In genomic region chr10:44930904-44931620, GRCh38 we compare ENCODE assay signal across 23 cellular contexts. TPM values are rescaled to one million over a fixed set of nuclear protein-coding genes. Genes with fewer than 3 reads are reported as not detected.
DNase-seq lines count a peak whose midpoint lies in the region; ATAC-seq and TF ChIP-seq lines count a peak whose summit lies in the region.
"Had no signal": no experiment of that assay in that cellular context is flagged by ENCODE, and none has a peak within 500 bp of the region (broad histone marks: within the 10 kb centered on the region; RNA-seq: fewer than 3 reads in every experiment).

No MANE protein-coding gene starts in this region.

- H3K4me1 Mint-ChIP-seq in H9 (peaks cover 0 to 8% of the 10 kb centered on the region in 2 experiments; a peak in 3 of 4 replicates), type B pancreatic cell (ENCODE audit: unreplicated experiment) (peaks cover 5% of the 10 kb centered on the region)
- H3K4me1 Mint-ChIP-seq: IgD-negative memory B cell had no signal

- H2BK20ac ChIP-seq in H9 (ENCODE audit: low read depth, low read length, poor library complexity, severe bottlenecking), result no peak overlapping the region

- H2BK120ac ChIP-seq in H9 (ENCODE audit: low read depth, low read length, poor library complexity, severe bottlenecking) (no peak overlapping the region), neuronal stem cell (ENCODE audit: low read depth, low read length) (no peak overlapping the region)

- no peak overlapping the region for H3K4me3 ChIP-seq in coronary artery
- no peak overlapping the region for H3K4me3 ChIP-seq in neuronal stem cell (ENCODE audit: low read length in 2 of 2)
- H3K4me3 ChIP-seq: GM23338 had no signal

- no peak overlapping the region for H3K18ac ChIP-seq in H9 (ENCODE audit: insufficient read length, low read depth, low read length)
- H3K18ac ChIP-seq in neuronal stem cell (ENCODE audit: low read length), result no peak overlapping the region

- H3K9me3 Mint-ChIP-seq in H9 (no peaks in the 10 kb centered on the region; a peak in 1 of 5 replicates), type B pancreatic cell (no peaks in the 10 kb centered on the region)
- H3K9me3 Mint-ChIP-seq: IgD-negative memory B cell had no signal

- H4K8ac ChIP-seq in H9 (replicated peaks; ENCODE audit: insufficient read length, low read depth, low read length) (no peak overlapping the region), neuronal stem cell (ENCODE audit: low read depth, low read length) (no peak overlapping the region)

- H3K4ac ChIP-seq in H9 (ENCODE audit: low read depth, low read length) (no peak overlapping the region), neuronal stem cell (ENCODE audit: low read length) (no peak overlapping the region)

- H3K27ac ChIP-seq in H9 (ENCODE audit: insufficient read length, low read depth, low read length) (no peak overlapping the region), coronary artery (no peak overlapping the region), neuronal stem cell (replicated peaks; ENCODE audit: low read length) (no peak overlapping the region)

- H3K9ac ChIP-seq in H9 (ENCODE audit: extremely low read depth, insufficient read length, low read length) (no peak overlapping the region), neuronal stem cell (ENCODE audit: low read depth, low read length, poor library complexity) (no peak overlapping the region)
- H3K9ac ChIP-seq: SK-N-SH had no signal

- peak; percentile 10 for DNase-seq in H9
- peak; percentile 59 for DNase-seq in coronary artery (ENCODE audit: low spot score)
- DNase-seq in neuronal stem cell (ENCODE audit: low spot score), result no peak
- DNase-seq in type B pancreatic cell (ENCODE audit: extremely low spot score, unreplicated experiment), result peak; percentile 27
- DNase-seq in DMS114 treated with DMSO at 0.1 percent for 48 hours (lab: John Stamatoyannopoulos, UW; ENCODE audit: unreplicated experiment), result no peak
- DNase-seq: BE2C; DND-41; HCEC 1CT; MV-4-11; NCI-H1694; NCI-H2081; NCI-H2171; NCI-H345; NCI-H524; NCI-H774; NK-92 treated with Interleukin-12 subunit alpha and Interleukin-12 subunit beta, amount 100 ng/mL, for 24 hours; SIG-M5; SK-N-SH had no signal

- H3K56ac ChIP-seq in H9 (ENCODE audit: insufficient read length, low read depth, low read length), result no peak overlapping the region

- TF ChIP-seq CTCF in H9 (conservative IDR thresholded peaks at IDR 0.05), result no peak
- TF ChIP-seq CTCF in coronary artery (IDR thresholded peaks at IDR 0.05), result no peak
- no peak for TF ChIP-seq CTCF in type B pancreatic cell (conservative IDR thresholded peaks at IDR 0.05)

- H3K27me3 ChIP-seq in H9 (ENCODE audit: insufficient read depth, low read length) (no peaks in the 10 kb centered on the region), neuronal stem cell (ENCODE audit: control insufficient read depth in 3 of 3, insufficient read depth in 3 of 3, low read depth in 1 of 3, low read length in 3 of 3) (peaks cover 0 to 5% (median 0%) of the 10 kb centered on the region in 3 experiments)
- H3K27me3 ChIP-seq: BE2C had no signal

- H2BK15ac ChIP-seq in H9 (ENCODE audit: low read depth, low read length) (no peak overlapping the region), neuronal stem cell (ENCODE audit: low read length) (no peak overlapping the region)

- H4K91ac ChIP-seq in H9 (ENCODE audit: insufficient read length, low read depth, low read length) (no peak overlapping the region), neuronal stem cell (ENCODE audit: low read depth, low read length, poor library complexity) (no peak overlapping the region)

- no peak overlapping the region for H3T11ph ChIP-seq in H9 (ENCODE audit: low read length)

- no peaks in the 10 kb centered on the region for H3K36me3 ChIP-seq in neuronal stem cell (replicated peaks in 1 of 2; ENCODE audit: control insufficient read depth in 2 of 2, insufficient read depth in 2 of 2, low read length in 2 of 2)
- H3K36me3 ChIP-seq: BE2C had no signal

- H3K79me2 ChIP-seq in H9 (ENCODE audit: insufficient read depth, low read length), result no peaks in the 10 kb centered on the region

- H2AFZ ChIP-seq in H9 (ENCODE audit: low read length) (no peak overlapping the region), neuronal stem cell (ENCODE audit: low read length) (no peak overlapping the region)
- H2AFZ ChIP-seq: GM23338 had no signal

- peaks cover 15% of the 10 kb centered on the region for H3K27me3 Mint-ChIP-seq in H9 (ENCODE audit: low read depth)
- H3K27me3 Mint-ChIP-seq in type B pancreatic cell, result peaks cover 4% of the 10 kb centered on the region
- H3K27me3 Mint-ChIP-seq: IgD-negative memory B cell had no signal

- WGBS in H9 (ENCODE audit: extremely low coverage, insufficient read length, low lambda C conversion rate), result no CpG with 5 or more reads among the region's 4 CpGs
- WGBS in neuronal stem cell (ENCODE audit: extremely low coverage in 2 of 2, insufficient read length in 2 of 2, insufficient replicate concordance in 1 of 2), 2 donors, result no CpG with 5 or more reads among the region's 4 CpGs

- H2AK5ac ChIP-seq in H9 (ENCODE audit: insufficient read length, low read length) (no peak overlapping the region), neuronal stem cell (ENCODE audit: low read depth, low read length) (peak overlapping the region; percentile 29)

- H3K23me2 ChIP-seq in H9 (ENCODE audit: insufficient read length, low read depth, low read length, poor library complexity, severe bottlenecking), result no peaks in the 10 kb centered on the region

- no peak overlapping the region for H3K4me2 ChIP-seq in H9 (ENCODE audit: insufficient read depth, insufficient read length, low read length)
- H3K4me2 ChIP-seq in neuronal stem cell (ENCODE audit: insufficient read depth, low read length, poor library complexity, severe bottlenecking), result no peak overlapping the region
- H3K4me2 ChIP-seq: GM23338, SK-N-SH had no signal

- H3K4me3 Mint-ChIP-seq in H9 (no peak overlapping the region), type B pancreatic cell (no peak overlapping the region)
- H3K4me3 Mint-ChIP-seq: GM23338, IgD-negative memory B cell had no signal

- H2BK12ac ChIP-seq in H9 (ENCODE audit: insufficient read length, low read depth, low read length), result no peak overlapping the region
- H2BK12ac ChIP-seq in neuronal stem cell (ENCODE audit: low read length), result peak overlapping the region; percentile 68

- H3K36me3 Mint-ChIP-seq in H9 (ENCODE audit: insufficient read depth in 1 of 3, low read depth in 3 of 3) (no peaks in the 10 kb centered on the region), type B pancreatic cell (no peaks in the 10 kb centered on the region)
- H3K36me3 Mint-ChIP-seq: IgD-negative memory B cell had no signal

- no peaks in the 10 kb centered on the region for H3K79me1 ChIP-seq in H9 (ENCODE audit: insufficient read depth, low read depth, low read length, poor library complexity, severe bottlenecking)
- H3K79me1 ChIP-seq in neuronal stem cell (ENCODE audit: low read depth, low read length), result no peaks in the 10 kb centered on the region

- no peak overlapping the region for H4K5ac ChIP-seq in H9 (ENCODE audit: insufficient read length, low read depth, low read length)

- ATAC-seq in HG02938 (IDR thresholded peaks at IDR 0.05; ENCODE audit: unreplicated experiment) (no peak), HG02623 (IDR thresholded peaks at IDR 0.05; ENCODE audit: unreplicated experiment) (no peak)
- ATAC-seq: GM23338, Panc1 had no signal

- H3K9me3 ChIP-seq in H9 (ENCODE audit: control insufficient read depth, low read depth, low read length), result no peaks in the 10 kb centered on the region
- H3K9me3 ChIP-seq in neuronal stem cell (replicated peaks in 1 of 2; ENCODE audit: control insufficient read depth in 2 of 2, insufficient read depth in 1 of 2, low read depth in 1 of 2, low read length in 2 of 2), result peaks cover 0 to 3% of the 10 kb centered on the region in 2 donors
- H3K9me3 ChIP-seq: BE2C, SK-N-SH had no signal

- no peaks in the 10 kb centered on the region; the same call in 1 of the 2 replicates for H3K4me1 ChIP-seq in H9 (ENCODE audit: insufficient read depth, low read length)
- peaks cover 0 to 2% of the 10 kb centered on the region in 2 donors for H3K4me1 ChIP-seq in neuronal stem cell (ENCODE audit: control insufficient read depth in 2 of 2, insufficient read depth in 1 of 2, low read depth in 1 of 2, low read length in 2 of 2)
- H3K4me1 ChIP-seq: BE2C had no signal

- H4K20me1 ChIP-seq in H9 (ENCODE audit: control insufficient read depth, insufficient read depth, insufficient read length), result no peaks in the 10 kb centered on the region

- no peak overlapping the region; a peak in 1 of 7 replicates for H3K27ac Mint-ChIP-seq in H9
- H3K27ac Mint-ChIP-seq in type B pancreatic cell, result no peak overlapping the region
- H3K27ac Mint-ChIP-seq: GM23338 had no signal

- no peak overlapping the region for H2BK5ac ChIP-seq in H9 (ENCODE audit: insufficient read length, low read length)
- no peak overlapping the region for H2BK5ac ChIP-seq in neuronal stem cell (ENCODE audit: low read length)

- H3K23ac ChIP-seq in H9 (ENCODE audit: insufficient read length, low read depth, low read length) (no peak overlapping the region), neuronal stem cell (ENCODE audit: low read depth, low read length, poor library complexity) (no peak overlapping the region)

- H3K14ac ChIP-seq in H9 (ENCODE audit: insufficient read depth, low read length) (no peak overlapping the region), neuronal stem cell (ENCODE audit: low read length) (no peak overlapping the region)

RNA-seq across cellular contexts. Expression of gene TMEM72, which starts 19.9 kb away (rescaled TPM):
- total RNA-seq in H9 (2021), result not detected in 2 replicates
- not detected for polyA plus RNA-seq in neuronal stem cell (2013, experiment 1 of 2)
- 0.03 TPM for polyA plus RNA-seq in neuronal stem cell (2013, experiment 2 of 2)
- 0.40 and 1.2 TPM in 2 replicates for total RNA-seq in type B pancreatic cell (ENCODE audit: low replicate concordance)
- total RNA-seq: GM23338 had no signal
- polyA plus RNA-seq: GM23338, IgD-negative memory B cell, SK-N-SH had no signal

RNA-seq across cellular contexts. Expression of gene RASSF4, which starts 28.5 kb away (rescaled TPM):
- total RNA-seq in H9 (2021), result 11.3 and 11.5 TPM in 2 replicates
- 13.0 TPM for polyA plus RNA-seq in neuronal stem cell (2013, experiment 1 of 2)
- 13.1 TPM for polyA plus RNA-seq in neuronal stem cell (2013, experiment 2 of 2)
- 22.7 and 27.9 TPM in 2 replicates for total RNA-seq in type B pancreatic cell (ENCODE audit: low replicate concordance)

RNA-seq across cellular contexts. Expression of gene DEPP1, which starts 47.5 kb away (rescaled TPM):
- total RNA-seq in H9 (2021), result 1.7 and 2.4 TPM in 2 replicates
- 0.22 TPM for polyA plus RNA-seq in neuronal stem cell (2013, experiment 1 of 2)
- 0.26 TPM for polyA plus RNA-seq in neuronal stem cell (2013, experiment 2 of 2)
- 25.7 and 53.0 TPM in 2 replicates for total RNA-seq in type B pancreatic cell (ENCODE audit: low replicate concordance)
- polyA plus RNA-seq: IgD-negative memory B cell had no signal

Comparison
In these comparisons a context has a peak if more than half of its experiments do, and no peak if none do; other contexts are left out.
1. DNase-seq: peak in H9 (single experiment), coronary artery (single experiment) and type B pancreatic cell (single experiment); none in neuronal stem cell (single experiment) and DMS114 treated with DMSO at 0.1 percent for 48 hours (single experiment).